In genomic region chr4:88177981-88178632, GRCh38 we compare ENCODE assay signal across 10 cellular contexts. TPM values are rescaled to one million over a fixed set of nuclear protein-coding genes. Genes with fewer than 3 reads are reported as not detected.
DNase-seq lines count a peak whose midpoint lies in the region; ATAC-seq lines count a peak whose summit lies in the region.
"Had no signal": no experiment of that assay in that cellular context is flagged by ENCODE, and none has a peak within 500 bp of the region (broad histone marks: within the 10 kb centered on the region; RNA-seq: fewer than 3 reads in every experiment).

No MANE protein-coding gene starts in this region.

- H3K27me3 ChIP-seq in MG63: no peaks in the 10 kb centered on the region

- peaks cover 15% of the 10 kb centered on the region for H3K36me3 Mint-ChIP-seq in activated CD8-positive, alpha-beta memory T cell treated with anti-CD3 and anti-CD28 coated beads, Interleukin-2, amount 10 ng/mL, durations not matched to agents 7 days and 5 days
- H3K36me3 Mint-ChIP-seq: stimulated activated effector memory CD8-positive, alpha-beta T cell treated with anti-CD3 and anti-CD28 coated beads, Interleukin-12 subunit alpha, Interleukin-12 subunit beta, amount 100 ng/mL, for 72 hours had no signal

- H3K27ac Mint-ChIP-seq in activated CD8-positive, alpha-beta memory T cell treated with anti-CD3 and anti-CD28 coated beads, Interleukin-2, amount 10 ng/mL, durations not matched to agents 7 days and 5 days: no peak overlapping the region
- H3K27ac Mint-ChIP-seq: stimulated activated effector memory CD8-positive, alpha-beta T cell treated with anti-CD3 and anti-CD28 coated beads, Interleukin-12 subunit alpha, Interleukin-12 subunit beta, amount 100 ng/mL, for 72 hours; T-helper 1 cell treated with Interleukin-12 subunit alpha and Interleukin-12 subunit beta and Interleukin-4 antibody, amounts not matched to agents 30 μg/mL and 1 μg/mL, for 36 hours had no signal

- H3K4me1 Mint-ChIP-seq in activated CD8-positive, alpha-beta memory T cell treated with anti-CD3 and anti-CD28 coated beads, Interleukin-2, amount 10 ng/mL, durations not matched to agents 7 days and 5 days: peaks cover 7% of the 10 kb centered on the region

- no peaks in the 10 kb centered on the region for H3K9me3 ChIP-seq in MG63

- no peak for ATAC-seq in activated CD8-positive, alpha-beta memory T cell treated with anti-CD3 and anti-CD28 coated beads, Interleukin-2, amount 10 ng/mL, durations not matched to agents 7 days and 5 days
- ATAC-seq: stimulated activated effector memory CD8-positive, alpha-beta T cell treated with anti-CD3 and anti-CD28 coated beads, Interleukin-12 subunit alpha, Interleukin-12 subunit beta, amount 100 ng/mL, for 72 hours had no signal

- H3K27me3 Mint-ChIP-seq in activated CD8-positive, alpha-beta memory T cell treated with anti-CD3 and anti-CD28 coated beads, Interleukin-2, amount 10 ng/mL, durations not matched to agents 7 days and 5 days: no peaks in the 10 kb centered on the region

- peaks cover 5% of the 10 kb centered on the region for H3K9me3 Mint-ChIP-seq in activated CD8-positive, alpha-beta memory T cell treated with anti-CD3 and anti-CD28 coated beads, Interleukin-2, amount 10 ng/mL, durations not matched to agents 7 days and 5 days (ENCODE audit: low read depth)
- H3K9me3 Mint-ChIP-seq: stimulated activated effector memory CD8-positive, alpha-beta T cell treated with anti-CD3 and anti-CD28 coated beads, Interleukin-12 subunit alpha, Interleukin-12 subunit beta, amount 100 ng/mL, for 72 hours had no signal

- H3K4me3 ChIP-seq in MG63: no peak overlapping the region

- DNase-seq in EH (ENCODE audit: low read depth): peak; percentile 87
- peak; percentile 59 for DNase-seq in MG63
- DNase-seq in dedifferentiated amniotic fluid mesenchymal stem cell (ENCODE audit: extremely low spot score): peak; percentile 38
- DNase-seq in midbrain (lab: John Stamatoyannopoulos, UW): peak; percentile 0
- DNase-seq in DMS79 (lab: John Stamatoyannopoulos, UW): no peak
- DNase-seq in activated CD4-positive, CD25-positive, alpha-beta regulatory T cell (lab: John Stamatoyannopoulos, UW): no peak
- no peak for DNase-seq in activated CD8-positive, alpha-beta memory T cell treated with anti-CD3 and anti-CD28 coated beads, Interleukin-2, amount 10 ng/mL, durations not matched to agents 7 days and 5 days
- DNase-seq in cerebellar nuclear complex (lab: John Stamatoyannopoulos, UW): no peak

- no peak overlapping the region for H3K4me3 Mint-ChIP-seq in activated CD8-positive, alpha-beta memory T cell treated with anti-CD3 and anti-CD28 coated beads, Interleukin-2, amount 10 ng/mL, durations not matched to agents 7 days and 5 days
- H3K4me3 Mint-ChIP-seq: stimulated activated effector memory CD8-positive, alpha-beta T cell treated with anti-CD3 and anti-CD28 coated beads, Interleukin-12 subunit alpha, Interleukin-12 subunit beta, amount 100 ng/mL, for 72 hours; T-helper 1 cell treated with Interleukin-12 subunit alpha and Interleukin-12 subunit beta and Interleukin-4 antibody, amounts not matched to agents 30 μg/mL and 1 μg/mL, for 36 hours had no signal

- no peaks in the 10 kb centered on the region for H3K36me3 ChIP-seq in MG63

- CTCF ChIA-PET in activated CD8-positive, alpha-beta memory T cell treated with anti-CD3 and anti-CD28 coated beads, Interleukin-2, amount 10 ng/mL, durations not matched to agents 7 days and 5 days (lab: Charles Lee): no interaction called here

RNA-seq across cellular contexts. Expression of gene ABCG2, which starts 19.7 kb away (rescaled TPM):
- total RNA-seq in MG63 (2014; rRNA removed; shearing (Covaris generic); ENCODE audit: low replicate concordance): 1.8 and 2.2 TPM in 2 replicates
- 1 to 10 TPM; 1.8 to 4.4 TPM for total RNA-seq in activated CD8-positive, alpha-beta memory T cell treated with anti-CD3 and anti-CD28 coated beads, Interleukin-2, amount 10 ng/mL, durations not matched to agents 7 days and 5 days

Comparison
In these comparisons a context has a peak if more than half of its experiments do, and no peak if none do; other contexts are left out.
1. DNase-seq: peak in EH (single experiment), MG63 (single experiment), dedifferentiated amniotic fluid mesenchymal stem cell (single experiment) and midbrain (single experiment); none in DMS79 (single experiment), activated CD4-positive, CD25-positive, alpha-beta regulatory T cell (0 of 4), activated CD8-positive, alpha-beta memory T cell treated with anti-CD3 and anti-CD28 coated beads, Interleukin-2, amount 10 ng/mL, durations not matched to agents 7 days and 5 days (single experiment) and cerebellar nuclear complex (0 of 2).